In the genomic region with DNA sequence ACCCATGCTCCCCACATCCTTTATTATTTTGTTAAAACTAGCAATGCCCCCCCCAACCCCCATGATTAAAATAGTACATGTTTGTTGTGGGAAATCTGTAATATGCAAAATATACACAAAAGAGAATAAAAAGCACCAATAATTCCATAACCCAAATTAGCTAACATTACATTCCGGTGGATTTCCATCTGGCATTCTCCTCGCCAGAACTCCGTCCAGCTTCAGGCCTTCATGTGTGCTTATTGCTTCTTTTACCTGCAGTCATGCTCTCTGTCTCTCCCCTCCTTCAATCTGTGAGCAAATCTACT, we compare ENCODE assay signal across 9 cellular contexts. TPM values are rescaled to one million over a fixed set of nuclear protein-coding genes. Genes with fewer than 3 reads are reported as not detected.
A peak's percentile ranks its signal among the peaks of the same experiment; 100 is the strongest.
DNase-seq lines count a peak whose midpoint lies in the region; ATAC-seq and TF ChIP-seq lines count a peak whose summit lies in the region.
"Had no signal": no experiment of that assay in that cellular context is flagged by ENCODE, and none has a peak within 500 bp of the region (broad histone marks: within the 10 kb centered on the region; RNA-seq: fewer than 3 reads in every experiment).

No MANE protein-coding gene starts in this region.

- no peak overlapping the region for H2BK15ac ChIP-seq in H9 (ENCODE audit: low read depth, low read length)

- peak overlapping the region; percentile 17 to 99 (median 97) for H3K27ac Mint-ChIP-seq in H9
- peak overlapping the region; percentile 81 to 84 for H3K27ac Mint-ChIP-seq in T-cell

- H3K4me1 Mint-ChIP-seq in H9 (peaks cover 48 to 56% of the 10 kb centered on the region in 2 experiments), T-cell (peaks cover 59 to 68% (median 66%) of the 10 kb centered on the region in 3 donors)

- H3K14ac ChIP-seq in H9 (ENCODE audit: insufficient read depth, low read length), result no peak overlapping the region

- DNase-seq in H9 (no peak), T-cell (no peak), esophagus squamous epithelium (lab: John Stamatoyannopoulos, UW) (no peak), sigmoid colon (no peak), ACHN (no peak), NCI-H2196 treated with DMSO at 0.1 percent for 48 hours (lab: John Stamatoyannopoulos, UW; ENCODE audit: unreplicated experiment) (no peak), anterior cingulate cortex (lab: John Stamatoyannopoulos, UW) (no peak)
- DNase-seq: MM.1S had no signal

- H4K8ac ChIP-seq in H9 (replicated peaks; ENCODE audit: insufficient read length, low read depth, low read length), result no peak overlapping the region

- H2AK5ac ChIP-seq in H9 (ENCODE audit: insufficient read length, low read length), result no peak overlapping the region

- H2BK12ac ChIP-seq in H9 (ENCODE audit: insufficient read length, low read depth, low read length), result no peak overlapping the region

- POLR2A ChIA-PET in T-cell (lab: Charles Lee), result no interaction called here

- TF ChIP-seq CTCF in H9 (conservative IDR thresholded peaks at IDR 0.05) (no peak), esophagus squamous epithelium (IDR thresholded peaks at IDR 0.05) (no peak), sigmoid colon (IDR thresholded peaks at IDR 0.05) (no peak)

- H3K79me2 ChIP-seq in H9 (ENCODE audit: insufficient read depth, low read length), result no peaks in the 10 kb centered on the region

- no peak overlapping the region for H3K9ac ChIP-seq in H9 (ENCODE audit: extremely low read depth, insufficient read length, low read length)

- H3K9me3 Mint-ChIP-seq in H9 (no peaks in the 10 kb centered on the region), T-cell (no peaks in the 10 kb centered on the region)

- H3K4me2 ChIP-seq in H9 (ENCODE audit: insufficient read depth, insufficient read length, low read length), result no peak overlapping the region

- H4K20me1 ChIP-seq in H9 (ENCODE audit: control insufficient read depth, insufficient read depth, insufficient read length), result no peaks in the 10 kb centered on the region

- no peak overlapping the region for H2BK5ac ChIP-seq in H9 (ENCODE audit: insufficient read length, low read length)

- no peaks in the 10 kb centered on the region for H3K23me2 ChIP-seq in H9 (ENCODE audit: insufficient read length, low read depth, low read length, poor library complexity, severe bottlenecking)

- CTCF ChIA-PET in T-cell (lab: Charles Lee), result no interaction called here

- H4K5ac ChIP-seq in H9 (ENCODE audit: insufficient read length, low read depth, low read length), result no peak overlapping the region

- H3K4me1 ChIP-seq in H9 (ENCODE audit: insufficient read depth, low read length) (peaks cover 21% of the 10 kb centered on the region; the same call in 1 of the 2 replicates), esophagus squamous epithelium (peaks cover 0 to 22% (median 17%) of the 10 kb centered on the region in 3 donors), sigmoid colon (peaks cover 0 to 43% (median 28%) of the 10 kb centered on the region in 4 donors)

- H3K27me3 ChIP-seq in H9 (ENCODE audit: insufficient read depth, low read length) (no peaks in the 10 kb centered on the region), esophagus squamous epithelium (no peaks in the 10 kb centered on the region), sigmoid colon (no peaks in the 10 kb centered on the region)

- H2BK120ac ChIP-seq in H9 (ENCODE audit: low read depth, low read length, poor library complexity, severe bottlenecking), result no peak overlapping the region

- H3T11ph ChIP-seq in H9 (ENCODE audit: low read length), result no peak overlapping the region

- no peak for TF ChIP-seq POLR2A in esophagus squamous epithelium (IDR thresholded peaks at IDR 0.05)
- TF ChIP-seq POLR2A in sigmoid colon (IDR thresholded peaks at IDR 0.05), result no peak

- intact Hi-C loops in esophagus squamous epithelium (cut with DNase I) (no loop called here), sigmoid colon (cut with DNase I) (no loop called here)

- TF ChIP-seq EP300 in sigmoid colon (IDR thresholded peaks at IDR 0.05), result no peak

- H3K27ac ChIP-seq in H9 (ENCODE audit: insufficient read length, low read depth, low read length), result no peak overlapping the region
- H3K27ac ChIP-seq in esophagus squamous epithelium, result peak overlapping the region in 3 of 4 donors; percentile 14 to 49 (median 28)
- peak overlapping the region; percentile 60 to 92 (median 80) for H3K27ac ChIP-seq in sigmoid colon
- H3K27ac ChIP-seq: VCaP had no signal

- in situ Hi-C loops in ACHN (cut with HindIII; ENCODE audit: low pct_ligation_motif_present, low pct_unique_long_range_greater_than_20kb, low sequenced_read_pairs), result no loop called here

- H3K4me3 Mint-ChIP-seq in H9 (peak overlapping the region; percentile 47 to 60; a peak in 1 of 5 replicates), T-cell (peak overlapping the region; percentile 10 to 81 (median 56))

- H3K36me3 Mint-ChIP-seq in H9 (ENCODE audit: insufficient read depth in 1 of 3, low read depth in 3 of 3), result peaks cover 0 to 1% (median 0%) of the 10 kb centered on the region in 3 experiments; a peak in 1 of 7 replicates
- H3K36me3 Mint-ChIP-seq in T-cell, result no peaks in the 10 kb centered on the region

- H3K79me1 ChIP-seq in H9 (ENCODE audit: insufficient read depth, low read depth, low read length, poor library complexity, severe bottlenecking), result no peaks in the 10 kb centered on the region

- H3K9me3 ChIP-seq in H9 (ENCODE audit: control insufficient read depth, low read depth, low read length) (no peaks in the 10 kb centered on the region), esophagus squamous epithelium (no peaks in the 10 kb centered on the region), sigmoid colon (no peaks in the 10 kb centered on the region)

- WGBS in H9 (ENCODE audit: extremely low coverage, insufficient read length, low lambda C conversion rate), result no CpG with 5 or more reads among the region's 3 CpGs
- WGBS in esophagus squamous epithelium, 2 donors, result 28 to 31% methylated on average over 3 of the region's 3 CpGs
- WGBS in sigmoid colon, 2 donors, result 71 to 88% methylated on average over 3 of the region's 3 CpGs

- H3K36me3 ChIP-seq in esophagus squamous epithelium (no peaks in the 10 kb centered on the region), sigmoid colon (no peaks in the 10 kb centered on the region)

- no peak for ATAC-seq in T-cell (replicated peaks in 1 of 4)

- H3K23ac ChIP-seq in H9 (ENCODE audit: insufficient read length, low read depth, low read length), result no peak overlapping the region

- peak overlapping the region; percentile 6 for H3K18ac ChIP-seq in H9 (ENCODE audit: insufficient read length, low read depth, low read length)

- H4K91ac ChIP-seq in H9 (ENCODE audit: insufficient read length, low read depth, low read length), result no peak overlapping the region

- H2BK20ac ChIP-seq in H9 (ENCODE audit: low read depth, low read length, poor library complexity, severe bottlenecking), result no peak overlapping the region

- H3K4ac ChIP-seq in H9 (ENCODE audit: low read depth, low read length), result no peak overlapping the region

- no peaks in the 10 kb centered on the region; the same call in 1 of the 2 replicates for H3K27me3 Mint-ChIP-seq in H9 (ENCODE audit: low read depth)
- no peaks in the 10 kb centered on the region for H3K27me3 Mint-ChIP-seq in T-cell

- H2AFZ ChIP-seq in H9 (ENCODE audit: low read length), result no peak overlapping the region

- H3K4me3 ChIP-seq in esophagus squamous epithelium (no peak overlapping the region), sigmoid colon (no peak overlapping the region)

- H3K56ac ChIP-seq in H9 (ENCODE audit: insufficient read length, low read depth, low read length), result no peak overlapping the region

RNA-seq across cellular contexts. Expression of a gene that starts 25.5 kb away (rescaled TPM):
- total RNA-seq in H9 (2021) (42.9 and 43.5 TPM in 2 replicates), T-cell (10 to 100 TPM in 4 of 5 donors, 1 to 10 TPM in 1; 8.9 to 30.8 (median 12.4) TPM), esophagus squamous epithelium (10 to 100 TPM; 41.4 to 87.9 (median 66.0) TPM), sigmoid colon (10 to 100 TPM; 20.1 to 65.3 (median 21.9) TPM)
- polyA plus RNA-seq in sigmoid colon, result 100 to 1,000 TPM; 133 to 193 (median 153) TPM

RNA-seq across cellular contexts. Expression of a gene that starts 27.3 kb away (rescaled TPM):
- 107 and 111 TPM in 2 replicates for total RNA-seq in H9 (2021)
- total RNA-seq in T-cell, result 100 to 1,000 TPM in 1 of 5 donors, 10 to 100 TPM in 4; 62.2 to 109 (median 74.2) TPM
- total RNA-seq in esophagus squamous epithelium, result 10 to 100 TPM; 46.7 to 88.8 (median 64.4) TPM
- total RNA-seq in sigmoid colon, result 100 to 1,000 TPM; 141 to 206 (median 160) TPM
- 100 to 1,000 TPM; 174 to 194 (median 188) TPM for polyA plus RNA-seq in sigmoid colon

RNA-seq across cellular contexts. Expression of a gene that starts 49.7 kb away (rescaled TPM):
- 1,719 and 1,734 TPM in 2 replicates for total RNA-seq in H9 (2021)
- 100 to 1,000 TPM; 108 to 246 (median 202) TPM for total RNA-seq in T-cell
- 100 to 1,000 TPM; 151 to 351 (median 255) TPM for total RNA-seq in esophagus squamous epithelium
- 100 to 1,000 TPM; 245 to 287 (median 267) TPM for total RNA-seq in sigmoid colon
- polyA plus RNA-seq in sigmoid colon, result 100 to 1,000 TPM in 2 of 3 donors, 10 to 100 TPM in 1; 96.1 to 306 (median 111) TPM

RNA-seq across cellular contexts. Expression of a gene that starts 52.7 kb away (rescaled TPM):
- total RNA-seq in H9 (2021), result 72.2 and 77.6 TPM in 2 replicates
- total RNA-seq in T-cell, result 10 to 100 TPM; 42.3 to 69.7 (median 53.4) TPM
- total RNA-seq in esophagus squamous epithelium, result 1 to 10 TPM; 2.4 to 7.4 (median 7.0) TPM
- 10 to 100 TPM in 1 of 4 donors, 1 to 10 TPM in 3; 5.4 to 16.1 (median 6.7) TPM for total RNA-seq in sigmoid colon
- polyA plus RNA-seq in sigmoid colon, result 10 to 100 TPM in 1 of 3 donors, 1 to 10 TPM in 2; 1.8 to 17.4 (median 3.7) TPM
